ENCODE assay signal across 1 cellular context in genomic region chr9:27548055-27548741, GRCh38.
TF ChIP-seq lines count a peak whose summit lies in the region.

No MANE protein-coding gene starts in this region.

TF ChIP-seq in H1, 55 proteins besides CTCF, POLR2A, EP300 and RAD21 (continued from another document):
- no peak for TF ChIP-seq TCF12 (IDR thresholded peaks at IDR 0.05; ENCODE audit: low read depth, low read length)
